Comparison of ENCODE assay signal across 1 cellular context in genomic region chr18:57631697-57632096, GRCh38.
TF ChIP-seq lines count a peak whose summit lies in the region.

No MANE protein-coding gene starts in this region.

TF ChIP-seq in SK-N-SH, 30 proteins besides CTCF, POLR2A, EP300 and RAD21 (continued from another document):
- TF ChIP-seq USF2 (IDR thresholded peaks at IDR 0.05; ENCODE audit: borderline replicate concordance, low read depth, low read length) = no peak
- TF ChIP-seq EZH2phosphoT487 (IDR thresholded peaks at IDR 0.05; ENCODE audit: borderline replicate concordance, low read depth) = no peak
- no peak for TF ChIP-seq RFX5 (IDR thresholded peaks at IDR 0.05; ENCODE audit: low read length)
- no peak for TF ChIP-seq TEAD4 (IDR thresholded peaks at IDR 0.05; ENCODE audit: borderline replicate concordance, insufficient read depth)
- TF ChIP-seq FOXM1 (IDR thresholded peaks at IDR 0.05; ENCODE audit: low read depth) = no peak
- TF ChIP-seq TCF12 (IDR thresholded peaks at IDR 0.05) = no peak
- TF ChIP-seq JUND (IDR thresholded peaks at IDR 0.05) = no peak
- no peak for TF ChIP-seq FOXJ3 (CRISPR knock-in tag; IDR thresholded peaks at IDR 0.05)
- no peak for TF ChIP-seq SIN3A (IDR thresholded peaks at IDR 0.05; ENCODE audit: borderline replicate concordance, low read depth, low read length)
